In genomic region chr16:56424404-56424765, GRCh38 we compare ENCODE assay signal across 8 cellular contexts. TPM values are rescaled to one million over a fixed set of nuclear protein-coding genes. Genes with fewer than 3 reads are reported as not detected.
A peak's percentile ranks its signal among the peaks of the same experiment; 100 is the strongest.
DNase-seq lines count a peak whose midpoint lies in the region; ATAC-seq and TF ChIP-seq lines count a peak whose summit lies in the region.

No MANE protein-coding gene starts in this region.

- H3K4me3 ChIP-seq in AG09309 (ENCODE audit: control insufficient read depth, low read depth, low read length) (peak overlapping the region; percentile 64), lung (peak overlapping the region; percentile 94)

- H3K36me3 ChIP-seq in lung (ENCODE audit: control insufficient read depth in 2 of 2, insufficient read depth in 2 of 2, low read length in 2 of 2): peaks cover 0 to 2% of the 10 kb centered on the region in 2 donors

- DNase-seq in AG09309 (ENCODE audit: low read depth): no peak
- peak; percentile 9 for DNase-seq in KBM-7
- no peak for DNase-seq in central memory CD8-positive, alpha-beta T cell (ENCODE audit: low spot score in 2 of 2)
- no peak for DNase-seq in lung (ENCODE audit: low spot score)
- no peak for DNase-seq in type B pancreatic cell (ENCODE audit: extremely low spot score, unreplicated experiment)
- no peak for DNase-seq in NCI-H748 (lab: John Stamatoyannopoulos, UW; ENCODE audit: unreplicated experiment)
- DNase-seq in hippocampal formation (lab: John Stamatoyannopoulos, UW): no peak

- no peak overlapping the region for H3K27ac ChIP-seq in lung (ENCODE audit: low read depth in 1 of 2, low read length in 1 of 2)

- H3K27me3 ChIP-seq in lung (ENCODE audit: control insufficient read depth, insufficient read depth): no peaks in the 10 kb centered on the region

- H3K27me3 Mint-ChIP-seq in central memory CD8-positive, alpha-beta T cell: no peaks in the 10 kb centered on the region
- H3K27me3 Mint-ChIP-seq in type B pancreatic cell: no peaks in the 10 kb centered on the region

- H3K9me3 ChIP-seq in lung (ENCODE audit: control insufficient read depth in 2 of 2, insufficient read depth in 1 of 2, low read length in 1 of 2): no peaks in the 10 kb centered on the region

- no peak for ATAC-seq in central memory CD8-positive, alpha-beta T cell (replicated peaks; ENCODE audit: extremely low read depth, poor library complexity, severe bottlenecking)
- ATAC-seq in lung (ENCODE audit: insufficient read depth, low FRiP score) (no peak), GM19351 (IDR thresholded peaks at IDR 0.05; ENCODE audit: unreplicated experiment) (no peak)

- TF ChIP-seq CTCF in AG09309 (IDR thresholded peaks at IDR 0.05; ENCODE audit: control insufficient read depth, insufficient read depth, low read depth, low read length, missing control alignments): no peak
- no peak for TF ChIP-seq CTCF in lung (IDR thresholded peaks at IDR 0.05; ENCODE audit: control extremely low read depth, extremely low read depth)
- no peak for TF ChIP-seq CTCF in type B pancreatic cell (conservative IDR thresholded peaks at IDR 0.05)

- peaks cover 6% of the 10 kb centered on the region for H3K36me3 Mint-ChIP-seq in central memory CD8-positive, alpha-beta T cell (ENCODE audit: insufficient read depth)
- H3K36me3 Mint-ChIP-seq in type B pancreatic cell: peaks cover 4% of the 10 kb centered on the region

- H3K4me3 Mint-ChIP-seq in central memory CD8-positive, alpha-beta T cell: peak overlapping the region; percentile 94
- H3K4me3 Mint-ChIP-seq in type B pancreatic cell: peak overlapping the region; percentile 97

- H3K4me1 ChIP-seq in lung (ENCODE audit: control insufficient read depth in 2 of 2, insufficient read depth in 2 of 2, low read length in 2 of 2): peaks cover 6 to 25% of the 10 kb centered on the region in 2 donors

- 1 to 3% methylated on average over 16 of the region's 16 CpGs for WGBS in lung, 2 donors

- H3K27ac Mint-ChIP-seq in central memory CD8-positive, alpha-beta T cell (ENCODE audit: low read depth): peak overlapping the region; percentile 88
- peak overlapping the region; percentile 91 for H3K27ac Mint-ChIP-seq in type B pancreatic cell

- in situ Hi-C loops in KBM-7 (cut with MboI; ENCODE audit: low pct_unique_long_range_greater_than_20kb, low sequenced_read_pairs): no loop called here

- H3K4me1 Mint-ChIP-seq in central memory CD8-positive, alpha-beta T cell: peaks cover 43% of the 10 kb centered on the region
- H3K4me1 Mint-ChIP-seq in type B pancreatic cell (ENCODE audit: unreplicated experiment): peaks cover 27% of the 10 kb centered on the region

- no peaks in the 10 kb centered on the region for H3K9me3 Mint-ChIP-seq in central memory CD8-positive, alpha-beta T cell
- H3K9me3 Mint-ChIP-seq in type B pancreatic cell: no peaks in the 10 kb centered on the region

RNA-seq across cellular contexts. Expression of gene AMFR, which starts 1.0 kb away (rescaled TPM):
- total RNA-seq in lung (10 to 100 TPM; 79.4 to 86.1 TPM), type B pancreatic cell (ENCODE audit: low replicate concordance) (65.4 and 86.4 TPM in 2 replicates)
- 10 to 100 TPM; 39.5 to 43.1 TPM for polyA plus RNA-seq in lung

RNA-seq across cellular contexts. Expression of gene NUDT21, which starts 26.7 kb away (rescaled TPM):
- 10 to 100 TPM; 84.8 to 91.0 TPM for total RNA-seq in lung
- 10 to 100 TPM; 30.9 to 36.1 TPM for polyA plus RNA-seq in lung
- total RNA-seq in type B pancreatic cell (ENCODE audit: low replicate concordance): 139 and 148 TPM in 2 replicates

RNA-seq across cellular contexts. Expression of gene OGFOD1, which starts 27.0 kb away (rescaled TPM):
- total RNA-seq in lung (10 to 100 TPM; 32.4 to 36.1 TPM), type B pancreatic cell (ENCODE audit: low replicate concordance) (45.9 and 52.2 TPM in 2 replicates)
- polyA plus RNA-seq in lung: 10 to 100 TPM in 1 of 2 donors, 1 to 10 TPM in 1; 9.1 to 26.6 TPM
